Comparison of ENCODE assay signal across 1 cellular context in the genomic region with DNA sequence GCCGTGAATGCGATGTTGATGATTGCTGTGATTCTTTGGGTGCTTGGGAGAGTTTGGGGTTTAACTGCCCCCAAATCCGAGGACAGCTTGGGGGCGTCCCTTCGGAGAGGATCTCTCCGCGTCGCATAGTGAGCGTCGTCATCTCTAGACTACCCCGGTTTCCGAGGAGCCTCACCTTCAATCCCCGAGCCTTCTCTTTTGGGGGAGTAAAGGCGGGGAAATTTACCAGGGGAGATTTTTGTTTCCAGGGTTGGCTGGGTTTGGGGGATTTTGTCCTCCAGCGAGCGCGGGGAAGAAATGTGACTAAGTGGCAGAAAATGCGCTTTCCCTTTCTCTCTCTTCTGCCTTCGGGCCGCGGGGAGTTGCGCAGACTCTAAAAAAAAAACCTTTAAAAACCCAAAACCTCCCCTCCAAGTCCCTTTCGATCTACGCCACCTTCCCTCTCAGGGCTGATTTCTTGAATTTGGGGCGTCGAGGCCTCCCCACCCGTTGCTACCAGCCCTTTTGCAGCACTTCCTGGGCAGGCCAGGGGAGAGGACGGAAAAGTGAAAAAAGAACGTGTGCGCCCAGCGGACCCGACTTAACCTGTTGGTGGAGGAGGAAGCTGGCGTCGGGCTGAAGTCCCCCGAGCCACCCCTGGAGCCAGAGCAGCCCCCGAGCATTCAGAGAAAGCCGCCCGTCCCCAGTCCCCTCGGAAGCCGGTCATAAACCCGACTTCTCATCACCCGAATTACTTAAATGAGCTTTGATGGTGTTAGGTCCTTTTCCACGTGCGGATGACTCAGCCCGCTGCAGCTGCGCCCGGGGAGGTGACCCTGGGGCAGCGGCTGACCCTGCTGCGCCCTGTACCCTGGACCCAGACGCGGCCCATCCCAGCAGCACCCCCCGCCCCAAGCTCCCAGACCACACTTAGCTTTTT.
A peak's percentile ranks its signal among the peaks of the same experiment; 100 is the strongest.
TF ChIP-seq lines count a peak whose summit lies in the region.

No MANE protein-coding gene starts in this region.

TF ChIP-seq in HEK293, 187 proteins besides CTCF, POLR2A, EP300 and RAD21 (continued from another document):
- TF ChIP-seq, protein P1, sequence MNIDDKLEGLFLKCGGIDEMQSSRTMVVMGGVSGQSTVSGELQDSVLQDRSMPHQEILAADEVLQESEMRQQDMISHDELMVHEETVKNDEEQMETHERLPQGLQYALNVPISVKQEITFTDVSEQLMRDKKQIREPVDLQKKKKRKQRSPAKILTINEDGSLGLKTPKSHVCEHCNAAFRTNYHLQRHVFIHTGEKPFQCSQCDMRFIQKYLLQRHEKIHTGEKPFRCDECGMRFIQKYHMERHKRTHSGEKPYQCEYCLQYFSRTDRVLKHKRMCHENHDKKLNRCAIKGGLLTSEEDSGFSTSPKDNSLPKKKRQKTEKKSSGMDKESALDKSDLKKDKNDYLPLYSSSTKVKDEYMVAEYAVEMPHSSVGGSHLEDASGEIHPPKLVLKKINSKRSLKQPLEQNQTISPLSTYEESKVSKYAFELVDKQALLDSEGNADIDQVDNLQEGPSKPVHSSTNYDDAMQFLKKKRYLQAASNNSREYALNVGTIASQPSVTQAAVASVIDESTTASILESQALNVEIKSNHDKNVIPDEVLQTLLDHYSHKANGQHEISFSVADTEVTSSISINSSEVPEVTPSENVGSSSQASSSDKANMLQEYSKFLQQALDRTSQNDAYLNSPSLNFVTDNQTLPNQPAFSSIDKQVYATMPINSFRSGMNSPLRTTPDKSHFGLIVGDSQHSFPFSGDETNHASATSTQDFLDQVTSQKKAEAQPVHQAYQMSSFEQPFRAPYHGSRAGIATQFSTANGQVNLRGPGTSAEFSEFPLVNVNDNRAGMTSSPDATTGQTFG (tag by site-specific recombination; IDR thresholded peaks at IDR 0.05; ENCODE audit: borderline replicate concordance), result no peak
- TF ChIP-seq, protein P2, sequence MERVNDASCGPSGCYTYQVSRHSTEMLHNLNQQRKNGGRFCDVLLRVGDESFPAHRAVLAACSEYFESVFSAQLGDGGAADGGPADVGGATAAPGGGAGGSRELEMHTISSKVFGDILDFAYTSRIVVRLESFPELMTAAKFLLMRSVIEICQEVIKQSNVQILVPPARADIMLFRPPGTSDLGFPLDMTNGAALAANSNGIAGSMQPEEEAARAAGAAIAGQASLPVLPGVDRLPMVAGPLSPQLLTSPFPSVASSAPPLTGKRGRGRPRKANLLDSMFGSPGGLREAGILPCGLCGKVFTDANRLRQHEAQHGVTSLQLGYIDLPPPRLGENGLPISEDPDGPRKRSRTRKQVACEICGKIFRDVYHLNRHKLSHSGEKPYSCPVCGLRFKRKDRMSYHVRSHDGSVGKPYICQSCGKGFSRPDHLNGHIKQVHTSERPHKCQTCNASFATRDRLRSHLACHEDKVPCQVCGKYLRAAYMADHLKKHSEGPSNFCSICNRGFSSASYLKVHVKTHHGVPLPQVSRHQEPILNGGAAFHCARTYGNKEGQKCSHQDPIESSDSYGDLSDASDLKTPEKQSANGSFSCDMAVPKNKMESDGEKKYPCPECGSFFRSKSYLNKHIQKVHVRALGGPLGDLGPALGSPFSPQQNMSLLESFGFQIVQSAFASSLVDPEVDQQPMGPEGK (tag by site-specific recombination; IDR thresholded peaks at IDR 0.05), result 0 out of 2 replicates have a peak, but pooled peaks have one; percentile 42
- TF ChIP-seq, protein P3, sequence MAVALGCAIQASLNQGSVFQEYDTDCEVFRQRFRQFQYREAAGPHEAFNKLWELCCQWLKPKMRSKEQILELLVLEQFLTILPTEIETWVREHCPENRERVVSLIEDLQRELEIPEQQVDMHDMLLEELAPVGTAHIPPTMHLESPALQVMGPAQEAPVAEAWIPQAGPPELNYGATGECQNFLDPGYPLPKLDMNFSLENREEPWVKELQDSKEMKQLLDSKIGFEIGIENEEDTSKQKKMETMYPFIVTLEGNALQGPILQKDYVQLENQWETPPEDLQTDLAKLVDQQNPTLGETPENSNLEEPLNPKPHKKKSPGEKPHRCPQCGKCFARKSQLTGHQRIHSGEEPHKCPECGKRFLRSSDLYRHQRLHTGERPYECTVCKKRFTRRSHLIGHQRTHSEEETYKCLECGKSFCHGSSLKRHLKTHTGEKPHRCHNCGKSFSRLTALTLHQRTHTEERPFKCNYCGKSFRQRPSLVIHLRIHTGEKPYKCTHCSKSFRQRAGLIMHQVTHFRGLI (tag by site-specific recombination; IDR thresholded peaks at IDR 0.05), result no peak
- no peak for TF ChIP-seq ZNF138 (tag by site-specific recombination; IDR thresholded peaks at IDR 0.05; ENCODE audit: borderline replicate concordance)
- TF ChIP-seq ZNF23 (tag by site-specific recombination; IDR thresholded peaks at IDR 0.05; ENCODE audit: borderline replicate concordance), result no peak
- 0 out of 2 replicates have a peak, but pooled peaks have one; percentile 30 for TF ChIP-seq WT1 (tag by site-specific recombination; IDR thresholded peaks at IDR 0.05)
